ENCODE assay signal across 11 cellular contexts in the genomic region with DNA sequence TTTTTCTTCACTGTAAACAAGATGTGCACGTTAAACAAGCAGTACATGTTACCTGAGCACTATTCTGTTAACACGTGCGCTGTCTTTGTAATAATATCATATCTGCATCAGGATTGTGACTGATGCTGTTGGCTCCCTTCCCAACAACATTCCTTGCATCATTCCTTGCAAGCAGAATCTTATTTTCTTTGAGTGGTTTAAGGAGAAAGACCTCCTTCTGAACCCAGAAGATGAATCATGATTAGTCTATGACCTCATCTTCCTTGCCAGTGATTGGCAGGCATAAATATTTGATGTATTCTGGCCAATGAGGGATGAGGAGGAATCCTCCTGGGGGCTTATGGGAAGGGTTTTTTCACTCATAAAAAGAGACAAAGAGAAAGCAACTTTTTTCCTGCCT. TPM values are rescaled to one million over a fixed set of nuclear protein-coding genes. Genes with fewer than 3 reads are reported as not detected.
DNase-seq lines count a peak whose midpoint lies in the region; ATAC-seq and TF ChIP-seq lines count a peak whose summit lies in the region.
"Had no signal": no experiment of that assay in that cellular context is flagged by ENCODE, and none has a peak within 500 bp of the region (broad histone marks: within the 10 kb centered on the region; RNA-seq: fewer than 3 reads in every experiment).

No MANE protein-coding gene starts in this region.

- H2AFZ ChIP-seq in GM23248 (no peak overlapping the region), SK-N-SH (ENCODE audit: low read depth) (no peak overlapping the region)
- H2AFZ ChIP-seq: hepatocyte had no signal

- CTCF ChIA-PET in SK-N-SH (lab: Yijun Ruan, JAX), result no interaction called here
- CTCF ChIA-PET in activated CD8-positive, alpha-beta memory T cell treated with anti-CD3 and anti-CD28 coated beads, Interleukin-2, amount 10 ng/mL, durations not matched to agents 7 days and 5 days (lab: Charles Lee), result no interaction called here

- TF ChIP-seq RAD21 in SK-N-SH (IDR thresholded peaks at IDR 0.05; ENCODE audit: low read length), result no peak

- no peak overlapping the region for H3K4me2 ChIP-seq in GM23248 (ENCODE audit: unreplicated experiment)
- 0 out of 2 replicates have a peak overlapping the region, but pooled peaks have one; percentile 5 for H3K4me2 ChIP-seq in SK-N-SH
- H3K4me2 ChIP-seq: hepatocyte had no signal

- H3K4me1 Mint-ChIP-seq in activated CD8-positive, alpha-beta memory T cell treated with anti-CD3 and anti-CD28 coated beads, Interleukin-2, amount 10 ng/mL, durations not matched to agents 7 days and 5 days, result peaks cover 3% of the 10 kb centered on the region

- H3F3A ChIP-seq in GM23248 (ENCODE audit: insufficient read depth), result 0 out of 2 replicates have a peak, but pooled peaks cover 10% of the 10 kb centered on the region
- peaks cover 22% of the 10 kb centered on the region for H3F3A ChIP-seq in SK-N-SH (replicated peaks; ENCODE audit: insufficient read depth)

- H3K27ac ChIP-seq in GM23248 (no peak overlapping the region), SK-N-SH (ENCODE audit: low read depth in 2 of 2, low read length in 1 of 2) (peak overlapping the region in 1 of 2 experiments; percentile 55; a peak in 2 of 4 replicates)
- H3K27ac ChIP-seq: hepatocyte had no signal

- H3K27me3 ChIP-seq in GM23248 (replicated peaks; ENCODE audit: insufficient read depth) (no peaks in the 10 kb centered on the region), SK-N-SH (ENCODE audit: insufficient read depth) (no peaks in the 10 kb centered on the region)
- H3K27me3 ChIP-seq: hepatocyte had no signal

- H3K27ac Mint-ChIP-seq in activated CD8-positive, alpha-beta memory T cell treated with anti-CD3 and anti-CD28 coated beads, Interleukin-2, amount 10 ng/mL, durations not matched to agents 7 days and 5 days, result no peak overlapping the region

- POLR2A ChIA-PET in SK-N-SH (lab: Yijun Ruan, JAX), result no interaction called here

- no peaks in the 10 kb centered on the region for H3K36me3 ChIP-seq in GM23248 (ENCODE audit: low read depth)
- H3K36me3 ChIP-seq in SK-N-SH (replicated peaks in 1 of 2; ENCODE audit: control insufficient read depth in 1 of 2, insufficient read depth in 2 of 2, low read length in 1 of 2), result no peaks in the 10 kb centered on the region

- H3K9me2 ChIP-seq in GM23248 (ENCODE audit: insufficient read depth), result no peaks in the 10 kb centered on the region
- H3K9me2 ChIP-seq in SK-N-SH, result no peaks in the 10 kb centered on the region

- in situ Hi-C loops in GM23248 (cut with MboI), result no loop called here

- WGBS in GM23248 (ENCODE audit: low coverage in 1 of 2, low lambda C conversion rate in 2 of 2, missing lambda C conversion rate in 2 of 2), 2 experiments, result 83 to 86% methylated on average over 3 of the region's 3 CpGs
- WGBS in SK-N-SH (ENCODE audit: low lambda C conversion rate), result 70% methylated on average over 3 of the region's 3 CpGs

- H3K9ac ChIP-seq in GM23248, result no peak overlapping the region
- 0 out of 2 replicates have a peak overlapping the region, but pooled peaks have one; percentile 7 for H3K9ac ChIP-seq in SK-N-SH

- no peak overlapping the region for H3K4me3 Mint-ChIP-seq in activated CD8-positive, alpha-beta memory T cell treated with anti-CD3 and anti-CD28 coated beads, Interleukin-2, amount 10 ng/mL, durations not matched to agents 7 days and 5 days

- H4K20me1 ChIP-seq in GM23248 (ENCODE audit: insufficient read depth), result peaks cover 4% of the 10 kb centered on the region; the same call in 1 of the 2 replicates
- H4K20me1 ChIP-seq in SK-N-SH (ENCODE audit: insufficient read depth), result no peaks in the 10 kb centered on the region

- H3K4me1 ChIP-seq in GM23248 (ENCODE audit: insufficient read depth) (peaks cover 12% of the 10 kb centered on the region), SK-N-SH (ENCODE audit: control insufficient read depth in 1 of 2, insufficient read depth in 2 of 2, low read depth in 1 of 2, low read length in 1 of 2) (peaks cover 0 to 3% of the 10 kb centered on the region in 2 experiments; a peak in 2 of 4 replicates)

- TF ChIP-seq EP300 in SK-N-SH (IDR thresholded peaks at IDR 0.05; ENCODE audit: borderline replicate concordance in 1 of 2, low read depth in 1 of 2, low read length in 1 of 2), result peak in 1 of 2 experiments; percentile 36; a peak in 1 of 4 replicates

- H3K9me3 ChIP-seq in GM23248 (ENCODE audit: low read depth) (no peaks in the 10 kb centered on the region), SK-N-SH (no peaks in the 10 kb centered on the region)

- DNase-seq in GM23248, result peak; percentile 62
- DNase-seq in SK-N-SH, result no peak
- peak; percentile 91 for DNase-seq in fibroblast of peridontal ligament (ENCODE audit: extremely low read depth)
- DNase-seq in retinal pigment epithelial cell (ENCODE audit: low read depth), result peak; percentile 88
- no peak for DNase-seq in activated CD8-positive, alpha-beta memory T cell treated with anti-CD3 and anti-CD28 coated beads, Interleukin-2, amount 10 ng/mL, durations not matched to agents 7 days and 5 days
- DNase-seq in stimulated activated CD8-positive, alpha-beta memory T cell treated with anti-CD3 and anti-CD28 coated beads, Interleukin-4, amount 100 ng/mL, for 48 hours, result no peak
- DNase-seq in DMS 273 treated with DMSO at 0.1 percent for 48 hours (lab: John Stamatoyannopoulos, UW), result no peak
- DNase-seq in activated T-cell treated with anti-CD3 and anti-CD28 coated beads, Interleukin-2, amount 50 U/mL, for 1 hour, result no peak
- DNase-seq: central memory CD4-positive, alpha-beta T cell had no signal

- H3K4me3 ChIP-seq in GM23248 (no peak overlapping the region), SK-N-SH (ENCODE audit: low read depth in 2 of 2, low read length in 1 of 2) (no peak overlapping the region), retinal pigment epithelial cell (ENCODE audit: low read length) (no peak overlapping the region)
- H3K4me3 ChIP-seq: hepatocyte had no signal

- TF ChIP-seq CTCF in SK-N-SH (IDR thresholded peaks at IDR 0.05), result no peak
- no peak for TF ChIP-seq CTCF in retinal pigment epithelial cell (conservative IDR thresholded peaks at IDR 0.05; ENCODE audit: low read depth, low read length)

- peaks cover 13% of the 10 kb centered on the region for H3K27me3 Mint-ChIP-seq in activated CD8-positive, alpha-beta memory T cell treated with anti-CD3 and anti-CD28 coated beads, Interleukin-2, amount 10 ng/mL, durations not matched to agents 7 days and 5 days

- no peaks in the 10 kb centered on the region for H3K79me2 ChIP-seq in GM23248 (ENCODE audit: insufficient read depth)
- H3K79me2 ChIP-seq in SK-N-SH (ENCODE audit: insufficient read depth), result no peaks in the 10 kb centered on the region
- H3K79me2 ChIP-seq: hepatocyte had no signal

- ATAC-seq in activated CD8-positive, alpha-beta memory T cell treated with anti-CD3 and anti-CD28 coated beads, Interleukin-2, amount 10 ng/mL, durations not matched to agents 7 days and 5 days, result no peak
- ATAC-seq: sciatic nerve had no signal

- H3K9me3 Mint-ChIP-seq in activated CD8-positive, alpha-beta memory T cell treated with anti-CD3 and anti-CD28 coated beads, Interleukin-2, amount 10 ng/mL, durations not matched to agents 7 days and 5 days (ENCODE audit: low read depth), result no peaks in the 10 kb centered on the region

- H3K36me3 Mint-ChIP-seq in activated CD8-positive, alpha-beta memory T cell treated with anti-CD3 and anti-CD28 coated beads, Interleukin-2, amount 10 ng/mL, durations not matched to agents 7 days and 5 days, result no peaks in the 10 kb centered on the region

TF ChIP-seq in SK-N-SH, 30 proteins besides CTCF, POLR2A, EP300 and RAD21 (continues in another document):
- TF ChIP-seq, protein P1, sequence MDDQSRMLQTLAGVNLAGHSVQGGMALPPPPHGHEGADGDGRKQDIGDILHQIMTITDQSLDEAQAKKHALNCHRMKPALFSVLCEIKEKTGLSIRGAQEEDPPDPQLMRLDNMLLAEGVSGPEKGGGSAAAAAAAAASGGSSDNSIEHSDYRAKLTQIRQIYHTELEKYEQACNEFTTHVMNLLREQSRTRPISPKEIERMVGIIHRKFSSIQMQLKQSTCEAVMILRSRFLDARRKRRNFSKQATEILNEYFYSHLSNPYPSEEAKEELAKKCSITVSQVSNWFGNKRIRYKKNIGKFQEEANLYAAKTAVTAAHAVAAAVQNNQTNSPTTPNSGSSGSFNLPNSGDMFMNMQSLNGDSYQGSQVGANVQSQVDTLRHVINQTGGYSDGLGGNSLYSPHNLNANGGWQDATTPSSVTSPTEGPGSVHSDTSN (IDR thresholded peaks at IDR 0.05), result peak; percentile 88
- TF ChIP-seq, protein P2, sequence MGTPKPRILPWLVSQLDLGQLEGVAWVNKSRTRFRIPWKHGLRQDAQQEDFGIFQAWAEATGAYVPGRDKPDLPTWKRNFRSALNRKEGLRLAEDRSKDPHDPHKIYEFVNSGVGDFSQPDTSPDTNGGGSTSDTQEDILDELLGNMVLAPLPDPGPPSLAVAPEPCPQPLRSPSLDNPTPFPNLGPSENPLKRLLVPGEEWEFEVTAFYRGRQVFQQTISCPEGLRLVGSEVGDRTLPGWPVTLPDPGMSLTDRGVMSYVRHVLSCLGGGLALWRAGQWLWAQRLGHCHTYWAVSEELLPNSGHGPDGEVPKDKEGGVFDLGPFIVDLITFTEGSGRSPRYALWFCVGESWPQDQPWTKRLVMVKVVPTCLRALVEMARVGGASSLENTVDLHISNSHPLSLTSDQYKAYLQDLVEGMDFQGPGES (IDR thresholded peaks at IDR 0.05; ENCODE audit: low read depth, low read length), result no peak

RNA-seq across cellular contexts. Expression of a gene that starts 46.2 kb away (rescaled TPM):
- total RNA-seq in GM23248 (2014; rRNA removed; shearing (Covaris generic)), result 2.1 and 4.8 TPM in 2 replicates
- 1.8 and 2.2 TPM in 2 replicates for polyA plus RNA-seq in GM23248 (2016; fragmentation: Nextera tagmentation; extraction: Ambion mirVana)
- 7.8 and 8.4 TPM in 2 replicates for polyA plus RNA-seq in SK-N-SH (2012; rRNA removed)
- 6.1 and 6.3 TPM in 2 replicates for polyA plus RNA-seq in SK-N-SH (2012; cell fraction: cytosol; rRNA removed)
- polyA plus RNA-seq in SK-N-SH (2012; cell fraction: nucleus; rRNA removed), result 10.5 and 20.8 TPM in 2 replicates
- total RNA-seq in activated CD8-positive, alpha-beta memory T cell treated with anti-CD3 and anti-CD28 coated beads, Interleukin-2, amount 10 ng/mL, durations not matched to agents 7 days and 5 days, result 10 to 100 TPM in 1 of 2 experiments, 1 to 10 TPM in 1; 5.3 to 14.0 TPM

RNA-seq across cellular contexts. Expression of a gene that starts 46.4 kb away (rescaled TPM):
- total RNA-seq in GM23248 (2014; rRNA removed; shearing (Covaris generic)), result 48.6 and 58.3 TPM in 2 replicates
- polyA plus RNA-seq in GM23248 (2016; fragmentation: Nextera tagmentation; extraction: Ambion mirVana) (57.0 and 60.9 TPM in 2 replicates), SK-N-SH (2012; rRNA removed) (19.5 and 22.4 TPM in 2 replicates)
- polyA plus RNA-seq in SK-N-SH (2012; cell fraction: cytosol; rRNA removed), result 22.3 and 25.0 TPM in 2 replicates
- polyA plus RNA-seq in SK-N-SH (2012; cell fraction: nucleus; rRNA removed), result 5.0 and 14.9 TPM in 2 replicates
- total RNA-seq in activated CD8-positive, alpha-beta memory T cell treated with anti-CD3 and anti-CD28 coated beads, Interleukin-2, amount 10 ng/mL, durations not matched to agents 7 days and 5 days, result 10 to 100 TPM; 32.8 to 38.0 TPM

RNA-seq across cellular contexts. Expression of a gene that starts 57.9 kb away (rescaled TPM):
- 809 and 1,043 TPM in 2 replicates for total RNA-seq in GM23248 (2014; rRNA removed; shearing (Covaris generic))
- polyA plus RNA-seq in GM23248 (2016; fragmentation: Nextera tagmentation; extraction: Ambion mirVana), result 1,317 and 1,390 TPM in 2 replicates
- polyA plus RNA-seq in SK-N-SH (2012; rRNA removed), result 84.6 and 106 TPM in 2 replicates
- polyA plus RNA-seq in SK-N-SH (2012; cell fraction: cytosol; rRNA removed), result 90.6 and 92.0 TPM in 2 replicates
- polyA plus RNA-seq in SK-N-SH (2012; cell fraction: nucleus; rRNA removed), result 109 and 183 TPM in 2 replicates
- total RNA-seq in activated CD8-positive, alpha-beta memory T cell treated with anti-CD3 and anti-CD28 coated beads, Interleukin-2, amount 10 ng/mL, durations not matched to agents 7 days and 5 days, result not detected

Comparison
In these comparisons a context has a peak if more than half of its experiments do, and no peak if none do; other contexts are left out.
1. DNase-seq: peak in GM23248 (single experiment), fibroblast of peridontal ligament (single experiment) and retinal pigment epithelial cell (single experiment); none in SK-N-SH (single experiment), activated CD8-positive, alpha-beta memory T cell treated with anti-CD3 and anti-CD28 coated beads, Interleukin-2, amount 10 ng/mL, durations not matched to agents 7 days and 5 days (single experiment), stimulated activated CD8-positive, alpha-beta memory T cell treated with anti-CD3 and anti-CD28 coated beads, Interleukin-4, amount 100 ng/mL, for 48 hours (single experiment), DMS 273 treated with DMSO at 0.1 percent for 48 hours (single experiment) and activated T-cell treated with anti-CD3 and anti-CD28 coated beads, Interleukin-2, amount 50 U/mL, for 1 hour (single experiment).
2. RNA of a gene that starts 57.9 kb away (total RNA-seq): 809 to 1,043 TPM in GM23248; not detected in activated CD8-positive, alpha-beta memory T cell treated with anti-CD3 and anti-CD28 coated beads, Interleukin-2, amount 10 ng/mL, durations not matched to agents 7 days and 5 days; every median in the first group is over 100 times any median in the second.